In the genomic region with DNA sequence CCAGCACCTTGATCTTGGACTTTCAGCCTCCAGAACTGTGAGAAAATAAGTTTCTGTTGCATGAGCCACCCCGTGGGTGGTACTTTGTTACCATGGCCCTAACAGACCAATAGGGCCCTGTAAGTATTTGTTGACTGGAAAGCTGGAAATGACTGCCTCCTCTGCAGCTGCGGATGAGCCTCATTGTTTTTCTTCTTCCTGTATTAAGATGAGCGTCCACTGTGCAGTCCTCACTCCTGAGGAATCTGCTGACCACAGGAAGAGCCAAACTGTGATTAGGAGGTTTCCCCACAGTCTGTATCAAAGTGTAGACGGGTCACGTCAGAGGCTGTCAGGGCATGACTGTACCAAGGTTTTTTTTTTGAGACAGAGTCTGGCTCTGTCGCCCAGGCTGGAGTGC, we compare ENCODE assay signal across 15 cellular contexts. TPM values are rescaled to one million over a fixed set of nuclear protein-coding genes. Genes with fewer than 3 reads are reported as not detected.
DNase-seq lines count a peak whose midpoint lies in the region; ATAC-seq, FAIRE-seq and TF ChIP-seq lines count a peak whose summit lies in the region.
"Had no signal": no experiment of that assay in that cellular context is flagged by ENCODE, and none has a peak within 500 bp of the region (broad histone marks: within the 10 kb centered on the region; RNA-seq: fewer than 3 reads in every experiment).

No MANE protein-coding gene starts in this region.

- FAIRE-seq in astrocyte (lab: Jason Lieb, UNC), result no peak
- FAIRE-seq: kidney had no signal

- peaks cover 14% of the 10 kb centered on the region for H3K9me3 Mint-ChIP-seq in astrocyte (ENCODE audit: unreplicated experiment)
- no peaks in the 10 kb centered on the region for H3K9me3 Mint-ChIP-seq in MCF 10A (ENCODE audit: unreplicated experiment)

- H3F3A ChIP-seq in PC-9 (ENCODE audit: insufficient read depth, low read depth), result no peaks in the 10 kb centered on the region

- H3K9ac ChIP-seq in astrocyte (ENCODE audit: low read length), result no peak overlapping the region

- H3K36me3 ChIP-seq in astrocyte (ENCODE audit: insufficient read depth, low read length) (no peaks in the 10 kb centered on the region), left ventricle myocardium inferior (no peaks in the 10 kb centered on the region), PC-9 (ENCODE audit: low read depth) (no peaks in the 10 kb centered on the region)
- H3K36me3 ChIP-seq: adrenal gland had no signal

- peak overlapping the region; percentile 26 for H3K27ac ChIP-seq in astrocyte (ENCODE audit: low read depth, low read length)
- H3K27ac ChIP-seq in left ventricle myocardium inferior (replicated peaks), result peak overlapping the region; percentile 87
- peak overlapping the region in 1 of 59 donors; percentile 70 for H3K27ac ChIP-seq in dorsolateral prefrontal cortex
- no peak overlapping the region for H3K27ac ChIP-seq in PC-9
- H3K27ac ChIP-seq: epithelial cell of prostate had no signal

- no peaks in the 10 kb centered on the region for H3K9me2 ChIP-seq in PC-9 (ENCODE audit: insufficient read depth)

- H3K36me3 Mint-ChIP-seq in astrocyte (ENCODE audit: low read depth, unreplicated experiment) (no peaks in the 10 kb centered on the region), MCF 10A (ENCODE audit: insufficient read depth, unreplicated experiment) (no peaks in the 10 kb centered on the region)

- H3K4me2 ChIP-seq in astrocyte (ENCODE audit: low read length) (no peak overlapping the region), PC-9 (no peak overlapping the region)

- H3K79me2 ChIP-seq in astrocyte (ENCODE audit: insufficient read depth, low read length) (no peaks in the 10 kb centered on the region), PC-9 (ENCODE audit: low read depth) (no peaks in the 10 kb centered on the region)

- H3K27ac Mint-ChIP-seq in astrocyte (ENCODE audit: unreplicated experiment) (no peak overlapping the region), MCF 10A (ENCODE audit: low read depth, unreplicated experiment) (no peak overlapping the region)

- H3K9me3 ChIP-seq in astrocyte (ENCODE audit: insufficient read depth, low read depth, low read length) (no peaks in the 10 kb centered on the region), left ventricle myocardium inferior (replicated peaks) (no peaks in the 10 kb centered on the region), PC-9 (ENCODE audit: insufficient read depth, low read depth) (no peaks in the 10 kb centered on the region)
- H3K9me3 ChIP-seq: adrenal gland had no signal

- no peaks in the 10 kb centered on the region for H3K27me3 ChIP-seq in astrocyte (ENCODE audit: insufficient read depth, low read length)
- no peaks in the 10 kb centered on the region for H3K27me3 ChIP-seq in left ventricle myocardium inferior (ENCODE audit: low read depth)
- H3K27me3 ChIP-seq in dorsolateral prefrontal cortex, result no peaks in the 10 kb centered on the region
- H3K27me3 ChIP-seq in PC-9 (ENCODE audit: insufficient read depth, low read depth), result no peaks in the 10 kb centered on the region
- H3K27me3 ChIP-seq: adrenal gland had no signal

- H3K4me1 ChIP-seq in astrocyte (ENCODE audit: insufficient read depth, low read length) (peaks cover 7% of the 10 kb centered on the region), left ventricle myocardium inferior (peaks cover 43% of the 10 kb centered on the region), PC-9 (replicated peaks; ENCODE audit: insufficient read depth) (peaks cover 15% of the 10 kb centered on the region)
- H3K4me1 ChIP-seq: adrenal gland had no signal

- ATAC-seq in HG03457 (IDR thresholded peaks at IDR 0.05; ENCODE audit: unreplicated experiment), result no peak
- ATAC-seq: Panc1 had no signal

- no peaks in the 10 kb centered on the region for H3K27me3 Mint-ChIP-seq in astrocyte (ENCODE audit: low read depth, unreplicated experiment)
- H3K27me3 Mint-ChIP-seq in MCF 10A (ENCODE audit: insufficient read depth, unreplicated experiment), result no peaks in the 10 kb centered on the region

- H3K4me3 Mint-ChIP-seq in astrocyte (ENCODE audit: unreplicated experiment), result no peak overlapping the region
- H3K4me3 Mint-ChIP-seq in MCF 10A (ENCODE audit: unreplicated experiment), result no peak overlapping the region

- H3K4me1 Mint-ChIP-seq in astrocyte (ENCODE audit: low read depth, unreplicated experiment) (no peaks in the 10 kb centered on the region), MCF 10A (ENCODE audit: insufficient read depth, unreplicated experiment) (no peaks in the 10 kb centered on the region)

- no peak for TF ChIP-seq CTCF in astrocyte (IDR thresholded peaks at IDR 0.05; ENCODE audit: insufficient read depth, low read depth, low read length)
- TF ChIP-seq CTCF in left ventricle myocardium inferior (IDR thresholded peaks at IDR 0.05; ENCODE audit: borderline replicate concordance), result no peak
- no peak for TF ChIP-seq CTCF in dorsolateral prefrontal cortex (IDR thresholded peaks at IDR 0.05 in 54 of 56, conservative IDR thresholded peaks at IDR 0.05 in 2 of 56; ENCODE audit: low read depth in 1 of 56, partially characterized antibody in 56 of 56)
- TF ChIP-seq CTCF in PC-9 (conservative IDR thresholded peaks at IDR 0.05), result no peak
- no peak for TF ChIP-seq CTCF in MCF 10A (IDR thresholded peaks at IDR 0.05; ENCODE audit: unreplicated experiment)

- intact Hi-C loops in left ventricle myocardium inferior (cut with micrococcal nuclease), result no loop called here
- intact Hi-C loops in dorsolateral prefrontal cortex (cut with DNase I), result loop anchor here in 1 of 2 donors (10.0 kb wide), 1 partner anchor 460 kb away; the partner anchor contains the start of genes CHD9 and CHD9NB
- intact Hi-C loops in PC-9 (cut with micrococcal nuclease; ENCODE audit: unreplicated experiment), result no loop called here
- intact Hi-C loops in MCF 10A (cut with micrococcal nuclease), result no loop called here

- DNase-seq in Daoy (ENCODE audit: low read depth) (peak; percentile 14), astrocyte (ENCODE audit: low read depth) (peak; percentile 39), left ventricle myocardium inferior (no peak), non-pigmented ciliary epithelial cell (ENCODE audit: low read depth) (peak; percentile 71), dorsolateral prefrontal cortex (no peak), PC-9 (no peak), MCF 10A (ENCODE audit: unreplicated experiment) (no peak)
- DNase-seq: activated CD4-positive, alpha-beta T cell treated with anti-CD3 and anti-CD28 coated beads, Interleukin-2, amount 50 U/mL, for 48 hours; kidney; NCI-H2171 treated with DMSO at 0.1 percent for 48 hours; NCI-H82 had no signal

- H2AFZ ChIP-seq in astrocyte (ENCODE audit: low read depth, low read length) (no peak overlapping the region), PC-9 (no peak overlapping the region)

- POLR2A ChIA-PET in PC-9 (lab: Charles Lee; ENCODE audit: unreplicated experiment) (no interaction called here), MCF 10A (lab: Yijun Ruan, JAX) (no interaction called here)

- CTCF ChIA-PET in PC-9 (lab: Charles Lee) (no interaction called here), MCF 10A (lab: Yijun Ruan, JAX) (interaction anchor here (0.5 to 1.2 kb wide), 2 partner anchors 8 to 34 kb away, joined by 3 read pairs; no protein-coding TSS in a partner anchor)

- BruUV-seq in PC-9 (replicated peaks; lab: Mats Ljungman, UMichigan) (no TSS peak), MCF 10A (replicated peaks; lab: Mats Ljungman, UMichigan) (no TSS peak)

- no peak overlapping the region for H3K4me3 ChIP-seq in astrocyte (ENCODE audit: insufficient read depth, low read depth, low read length)
- no peak overlapping the region for H3K4me3 ChIP-seq in left ventricle myocardium inferior
- H3K4me3 ChIP-seq in dorsolateral prefrontal cortex, result no peak overlapping the region
- H3K4me3 ChIP-seq in PC-9, result no peak overlapping the region
- H3K4me3 ChIP-seq: adrenal gland had no signal

- H4K20me1 ChIP-seq in astrocyte (ENCODE audit: insufficient read depth, low read length) (no peaks in the 10 kb centered on the region), PC-9 (ENCODE audit: insufficient read depth) (no peaks in the 10 kb centered on the region)

RNA-seq across cellular contexts. Expression of gene AKTIP, which starts 12.2 kb away (rescaled TPM):
- total RNA-seq in Daoy (2014; rRNA removed; shearing (Covaris generic)), result 7.6 and 14.1 TPM in 2 replicates
- 21.5 and 25.0 TPM in 2 replicates for total RNA-seq in astrocyte
- total RNA-seq in left ventricle myocardium inferior, result 95.0 TPM
- 100 to 1,000 TPM in 83 of 120 experiments, 10 to 100 TPM in 37; 80.9 to 138 (median 106) TPM for total RNA-seq in dorsolateral prefrontal cortex
- 27.8 and 33.0 TPM in 2 replicates for total RNA-seq in PC-9 (2021)
- total RNA-seq in MCF 10A (2022), result 27.6 and 30.3 TPM in 2 replicates

Comparison
In these comparisons a context has a peak if more than half of its experiments do, and no peak if none do; other contexts are left out.
1. DNase-seq: peak in Daoy (single experiment), astrocyte (single experiment) and non-pigmented ciliary epithelial cell (single experiment); none in left ventricle myocardium inferior (single experiment), dorsolateral prefrontal cortex (0 of 10), PC-9 (0 of 2) and MCF 10A (single experiment).